Comparison of ENCODE assay signal across 24 cellular contexts in the genomic region with DNA sequence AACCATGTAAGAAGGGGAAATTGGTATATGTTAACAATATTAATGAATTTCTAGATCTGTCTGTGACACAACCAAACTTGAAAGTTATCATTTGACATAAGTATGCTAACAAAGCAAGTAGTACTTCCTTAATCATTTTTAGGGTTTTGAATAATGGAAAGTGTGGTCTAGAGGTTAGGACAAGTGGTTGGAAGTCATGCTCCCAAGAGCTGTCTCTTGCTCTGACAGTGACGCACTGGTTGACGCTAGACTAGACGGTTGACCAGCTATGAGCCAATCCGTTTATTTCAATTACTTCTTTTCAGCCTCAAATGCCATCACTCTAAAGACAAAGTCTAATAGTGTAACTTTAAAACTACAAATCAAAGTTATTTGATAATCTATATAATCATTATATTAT. TPM values are rescaled to one million over a fixed set of nuclear protein-coding genes. Genes with fewer than 3 reads are reported as not detected.
"Had no signal": no experiment of that assay in that cellular context is flagged by ENCODE, and none has a peak within 500 bp of the region (broad histone marks: within the 10 kb centered on the region; RNA-seq: fewer than 3 reads in every experiment).

No MANE protein-coding gene starts in this region.

- H3K36me3 Mint-ChIP-seq: WTC11 had no signal

- H3K4me3 Mint-ChIP-seq: activated T-cell treated with anti-CD3 and anti-CD28 coated beads, Interleukin-2, amount 50 U/mL, for 4 hours; endodermal cell; nephron progenitor cell; stimulated activated naive CD8-positive, alpha-beta T cell treated with anti-CD3 and anti-CD28 coated beads, Interleukin-15, Interleukin-2, amounts not matched to agents 100 ng/mL and 50 ng/mL, for 24 hours; WTC11 had no signal

- ATAC-seq: activated T-cell treated with anti-CD3 and anti-CD28 coated beads, Interleukin-2, amount 50 U/mL, for 4 hours; gastrocnemius medialis; pancreas; psoas muscle; WTC11 had no signal

- H3K9me3 Mint-ChIP-seq: activated T-cell treated with anti-CD3 and anti-CD28 coated beads, Interleukin-2, amount 50 U/mL, for 4 hours; activated T-helper 2 cell treated with anti-CD3 and anti-CD28 coated beads, Interferon-gamma antibody, Interleukin-2, Interleukin-4, amounts not matched to agents 10 μg/mL and 5 μg/mL and 100 μg/mL, durations not matched to agents 14 hours and 24 hours and 36 hours; endodermal cell; nephron progenitor cell; WTC11 had no signal

- FAIRE-seq: pancreas had no signal

- DNase-seq: activated CD4-positive, alpha-beta T cell treated with anti-CD3 and anti-CD28 coated beads for 4 hours; activated CD4-positive, alpha-beta T cell treated with anti-CD3 and anti-CD28 coated beads, Interleukin-2, amount 50 U/mL, for 48 hours; activated CD8-positive, alpha-beta memory T cell treated with anti-CD3 and anti-CD28 coated beads, Interleukin-2, amount 50 U/mL, for 48 hours; activated naive CD4-positive, alpha-beta T cell; activated T-cell treated with anti-CD3 and anti-CD28 coated beads, Interleukin-2, amount 50 U/mL, for 4 hours; amygdala; cortex of kidney; endodermal cell; esophagus squamous epithelium; gastrocnemius medialis; hippocampal formation; left ventricle myocardium inferior; nephron progenitor cell; pancreas; psoas muscle; spleen; stimulated activated CD4-positive, alpha-beta T cell treated with anti-CD3 and anti-CD28 coated beads, Interleukin-4, amount 100 ng/mL, for 1 hour; substantia nigra; thyroid gland had no signal

- H3K27ac Mint-ChIP-seq: activated T-helper 2 cell treated with anti-CD3 and anti-CD28 coated beads, Interferon-gamma antibody, Interleukin-2, Interleukin-4, amounts not matched to agents 10 μg/mL and 5 μg/mL and 100 μg/mL, durations not matched to agents 14 hours and 24 hours and 36 hours; endodermal cell; nephron progenitor cell; WTC11 had no signal

RNA-seq across cellular contexts. Expression of a gene that starts 20.7 kb away (rescaled TPM):
- total RNA-seq: cardiac muscle cell, endodermal cell, lung microvascular endothelial cell had no signal
